In genomic region chr11:68844801-68845200, GRCh38 we compare ENCODE assay signal across 14 cellular contexts. TPM values are rescaled to one million over a fixed set of nuclear protein-coding genes. Genes with fewer than 3 reads are reported as not detected.
DNase-seq lines count a peak whose midpoint lies in the region; TF ChIP-seq lines count a peak whose summit lies in the region.
"Had no signal": no experiment of that assay in that cellular context is flagged by ENCODE, and none has a peak within 500 bp of the region (broad histone marks: within the 10 kb centered on the region; RNA-seq: fewer than 3 reads in every experiment).

No MANE protein-coding gene starts in this region.

- peaks cover 24 to 31% (median 29%) of the 10 kb centered on the region in 3 donors for H3K4me1 Mint-ChIP-seq in CD8-positive, alpha-beta memory T cell
- H3K4me1 Mint-ChIP-seq in immature natural killer cell (peaks cover 32 to 35% of the 10 kb centered on the region in 2 donors), nephron progenitor cell (peaks cover 17% of the 10 kb centered on the region)

- H3K27me3 ChIP-seq in CD8-positive, alpha-beta memory T cell (ENCODE audit: insufficient read depth, low read length, poor library complexity, severe bottlenecking): no peaks in the 10 kb centered on the region
- H3K27me3 ChIP-seq: ascending aorta had no signal

- peaks cover 22% of the 10 kb centered on the region for H3K4me1 ChIP-seq in CD8-positive, alpha-beta memory T cell (ENCODE audit: insufficient read depth, low read length)

- no peak for DNase-seq in CD8-positive, alpha-beta memory T cell
- DNase-seq in SK-N-MC (ENCODE audit: low read depth, low spot score) (no peak), immature natural killer cell (no peak), nephron progenitor cell (no peak), T1000 (lab: John Stamatoyannopoulos, UW) (no peak), NCI-H510A treated with DMSO at 0.1 percent for 48 hours (lab: John Stamatoyannopoulos, UW) (no peak)
- DNase-seq in effector CD8-positive, alpha-beta T cell (lab: John Stamatoyannopoulos, UW): no peak
- DNase-seq: activated CD4-positive, alpha-beta T cell treated with anti-CD3 and anti-CD28 coated beads for 48 hours; DMS 273 treated with DMSO at 0.1 percent for 48 hours; EL; midbrain; stimulated activated CD4-positive, alpha-beta T cell treated with anti-CD3 and anti-CD28 coated beads, Interleukin-2, amount 100 ng/mL, for 48 hours had no signal

- no peak overlapping the region for H3K4me3 ChIP-seq in CD8-positive, alpha-beta memory T cell (ENCODE audit: low read length)
- no peak overlapping the region for H3K4me3 ChIP-seq in SK-N-MC

- no peaks in the 10 kb centered on the region for H3K9me3 ChIP-seq in CD8-positive, alpha-beta memory T cell (ENCODE audit: low read length)
- H3K9me3 ChIP-seq in SK-N-MC (ENCODE audit: low read depth, low read length): no peaks in the 10 kb centered on the region
- H3K9me3 ChIP-seq: ascending aorta had no signal

- no peak overlapping the region for H3K27ac ChIP-seq in CD8-positive, alpha-beta memory T cell (ENCODE audit: low read depth, low read length)
- peak overlapping the region; percentile 90 for H3K27ac ChIP-seq in SK-N-MC

- no peaks in the 10 kb centered on the region for H3K9me3 Mint-ChIP-seq in CD8-positive, alpha-beta memory T cell
- no peaks in the 10 kb centered on the region for H3K9me3 Mint-ChIP-seq in immature natural killer cell
- no peaks in the 10 kb centered on the region for H3K9me3 Mint-ChIP-seq in nephron progenitor cell

- H3K27ac Mint-ChIP-seq in CD8-positive, alpha-beta memory T cell: peak overlapping the region in 3 of 8 donors; percentile 43 to 86 (median 47)
- H3K27ac Mint-ChIP-seq in immature natural killer cell (no peak overlapping the region), nephron progenitor cell (no peak overlapping the region)

- H3K36me3 ChIP-seq in CD8-positive, alpha-beta memory T cell (ENCODE audit: insufficient read depth, low read length): no peaks in the 10 kb centered on the region
- no peaks in the 10 kb centered on the region for H3K36me3 ChIP-seq in SK-N-MC (ENCODE audit: insufficient read depth, low read length)
- H3K36me3 ChIP-seq: ascending aorta had no signal

- no peak for TF ChIP-seq CTCF in nephron progenitor cell (IDR thresholded peaks at IDR 0.05)

- H3K36me3 Mint-ChIP-seq in CD8-positive, alpha-beta memory T cell: peaks cover 0 to 8% (median 0%) of the 10 kb centered on the region in 3 donors
- H3K36me3 Mint-ChIP-seq in immature natural killer cell: no peaks in the 10 kb centered on the region
- H3K36me3 Mint-ChIP-seq in nephron progenitor cell (ENCODE audit: low read depth): no peaks in the 10 kb centered on the region
- H3K36me3 Mint-ChIP-seq: activated naive CD8-positive, alpha-beta T cell had no signal

- peaks cover 0 to 3% of the 10 kb centered on the region in 2 donors for H3K27me3 Mint-ChIP-seq in CD8-positive, alpha-beta memory T cell
- H3K27me3 Mint-ChIP-seq in immature natural killer cell (ENCODE audit: low read depth in 3 of 3) (peaks cover 9 to 21% (median 21%) of the 10 kb centered on the region in 3 donors), nephron progenitor cell (ENCODE audit: low read depth, poor library complexity) (peaks cover 94% of the 10 kb centered on the region)
- H3K27me3 Mint-ChIP-seq: activated naive CD8-positive, alpha-beta T cell had no signal

- H3K4me3 Mint-ChIP-seq in CD8-positive, alpha-beta memory T cell: peak overlapping the region in 4 of 7 donors; percentile 48 to 95 (median 68)
- H3K4me3 Mint-ChIP-seq in immature natural killer cell (peak overlapping the region in 3 of 5 donors; percentile 54 to 96 (median 95)), nephron progenitor cell (peak overlapping the region; percentile 36)

- CTCF ChIA-PET in CD8-positive, alpha-beta memory T cell (lab: Charles Lee): interaction anchor here (0.8 to 3.5 kb wide), 12 partner anchors 9 to 157 kb away, joined by 3 to 37 read pairs (median 7); partner anchors contain the start of gene TESMIN

- H3K9ac ChIP-seq in SK-N-MC (ENCODE audit: insufficient read length): no peak overlapping the region

- POLR2A ChIA-PET in CD8-positive, alpha-beta memory T cell (lab: Charles Lee): no interaction called here

RNA-seq across cellular contexts. Expression of gene CPT1A, which starts 3.1 kb away (rescaled TPM):
- total RNA-seq in CD8-positive, alpha-beta memory T cell: 10 to 100 TPM; 25.6 to 27.4 TPM
- polyA plus RNA-seq in CD8-positive, alpha-beta memory T cell: 9.8 TPM
- 10 to 100 TPM in 1 of 3 donors, 1 to 10 TPM in 2; 6.4 to 20.3 (median 8.0) TPM for polyA plus RNA-seq in immature natural killer cell

RNA-seq across cellular contexts. Expression of gene MRPL21, which starts 58.8 kb away (rescaled TPM):
- 100 to 1,000 TPM; 101 to 104 TPM for total RNA-seq in CD8-positive, alpha-beta memory T cell
- polyA plus RNA-seq in CD8-positive, alpha-beta memory T cell: 96.3 TPM
- polyA plus RNA-seq in immature natural killer cell: 100 to 1,000 TPM in 2 of 3 donors, 10 to 100 TPM in 1; 94.3 to 145 (median 117) TPM

RNA-seq across cellular contexts. Expression of gene IGHMBP2, which starts 58.9 kb away (rescaled TPM):
- total RNA-seq in CD8-positive, alpha-beta memory T cell: 10 to 100 TPM; 25.7 to 27.8 TPM
- polyA plus RNA-seq in CD8-positive, alpha-beta memory T cell: 9.9 TPM
- 1 to 10 TPM; 8.7 to 9.8 (median 8.9) TPM for polyA plus RNA-seq in immature natural killer cell

Comparison
In these comparisons a context has a peak if more than half of its experiments do, and no peak if none do; other contexts are left out.
1. H3K4me3 Mint-ChIP-seq: peak in every context shown above with its lines; median percentile 95 in immature natural killer cell; 68 in CD8-positive, alpha-beta memory T cell; 36 in nephron progenitor cell.